In genomic region chr2:228648541-228648940, GRCh38 we compare ENCODE assay signal across 23 cellular contexts.
DNase-seq lines count a peak whose midpoint lies in the region; ATAC-seq, FAIRE-seq and TF ChIP-seq lines count a peak whose summit lies in the region.
"Had no signal": no experiment of that assay in that cellular context is flagged by ENCODE, and none has a peak within 500 bp of the region (broad histone marks: within the 10 kb centered on the region; RNA-seq: fewer than 3 reads in every experiment).

No MANE protein-coding gene starts in this region.

- peak overlapping the region; percentile 66 for H3K9ac ChIP-seq in Karpas-422 (ENCODE audit: low read length)
- H3K9ac ChIP-seq in mesendoderm (ENCODE audit: low read length), result no peak overlapping the region
- H3K9ac ChIP-seq: BLaER1 had no signal

- H3K36me3 ChIP-seq in Karpas-422 (ENCODE audit: insufficient read depth, low read length), result no peaks in the 10 kb centered on the region
- H3K36me3 ChIP-seq in mesendoderm (ENCODE audit: control insufficient read depth, insufficient read depth, low read length), result no peaks in the 10 kb centered on the region
- no peaks in the 10 kb centered on the region for H3K36me3 ChIP-seq in esophagus muscularis mucosa
- H3K36me3 ChIP-seq: BE2C, BLaER1 had no signal

- H3K23ac ChIP-seq in mesendoderm (ENCODE audit: low read length), result no peak overlapping the region

- H2AFZ ChIP-seq in Karpas-422 (ENCODE audit: low read length), result no peak overlapping the region

- no CpG with 5 or more reads among the region's 2 CpGs for WGBS in mesendoderm (ENCODE audit: extremely low coverage, insufficient coverage, low lambda C conversion rate)
- WGBS in esophagus muscularis mucosa, result 95% methylated on average over 2 of the region's 2 CpGs

- no peak overlapping the region for H2AK5ac ChIP-seq in mesendoderm (ENCODE audit: low read length)

- TF ChIP-seq POLR2A in esophagus muscularis mucosa (IDR thresholded peaks at IDR 0.05; ENCODE audit: low read depth), result no peak

- no peak overlapping the region for H2BK15ac ChIP-seq in mesendoderm (replicated peaks; ENCODE audit: low read depth)

- no peak for DNase-seq in D721Med (ENCODE audit: insufficient read length, low spot score)
- DNase-seq in Karpas-422, result peak; percentile 91
- DNase-seq in NCI-H524 treated with DMSO at 0.1 percent for 48 hours (lab: John Stamatoyannopoulos, UW), result peak; percentile 61
- DNase-seq in mesendoderm, result no peak
- no peak for DNase-seq in esophagus muscularis mucosa (ENCODE audit: extremely low spot score)
- DNase-seq: 8988T; ACHN; BE2C; C1 segment of cervical spinal cord; CD4-positive, alpha-beta memory T cell; CD4-positive, CD25-positive, alpha-beta regulatory T cell; CD8-positive, alpha-beta memory T cell; COR-L47; DMS79; DND-41; EL; GDM1 had no signal

- H3K9me3 ChIP-seq in Karpas-422 (ENCODE audit: low read length) (no peaks in the 10 kb centered on the region), esophagus muscularis mucosa (no peaks in the 10 kb centered on the region)
- H3K9me3 ChIP-seq: BLaER1 had no signal

- H3K4me2 ChIP-seq in Karpas-422 (ENCODE audit: low read depth, low read length, poor library complexity, severe bottlenecking), result peak overlapping the region; percentile 70
- H3K4me2 ChIP-seq in mesendoderm (ENCODE audit: low read length), result no peak overlapping the region
- H3K4me2 ChIP-seq: BLaER1 had no signal

- ATAC-seq in HG03025 (IDR thresholded peaks at IDR 0.05; ENCODE audit: low FRiP score, unreplicated experiment), result no peak
- ATAC-seq: GM12878 had no signal

- H3K56ac ChIP-seq in mesendoderm (ENCODE audit: low read length), result no peak overlapping the region

- no peaks in the 10 kb centered on the region for H3K9me2 ChIP-seq in Karpas-422 (replicated peaks; ENCODE audit: insufficient read depth, low read length)

- no peak overlapping the region for H3K4ac ChIP-seq in mesendoderm (ENCODE audit: low read depth, low read length)

- no peak for TF ChIP-seq EP300 in esophagus muscularis mucosa (IDR thresholded peaks at IDR 0.05)

- no peak overlapping the region for H3K18ac ChIP-seq in mesendoderm (ENCODE audit: low read length)

- intact Hi-C loops in esophagus muscularis mucosa (cut with DNase I), result no loop called here

- TF ChIP-seq CTCF in D721Med (IDR thresholded peaks at IDR 0.05; ENCODE audit: insufficient read depth, missing control alignments) (no peak), esophagus muscularis mucosa (IDR thresholded peaks at IDR 0.05) (no peak)

- no peak overlapping the region for H4K5ac ChIP-seq in mesendoderm (ENCODE audit: low read length)

- H4K20me1 ChIP-seq in Karpas-422 (ENCODE audit: insufficient read depth, low read depth, low read length), result no peaks in the 10 kb centered on the region
- H4K20me1 ChIP-seq: BLaER1 had no signal

- no peaks in the 10 kb centered on the region for H3K79me1 ChIP-seq in mesendoderm (ENCODE audit: low read length)

- H3K27ac ChIP-seq in Karpas-422 (ENCODE audit: low read length) (peak overlapping the region; percentile 100), mesendoderm (ENCODE audit: low read depth, low read length) (no peak overlapping the region), esophagus muscularis mucosa (replicated peaks in 1 of 4) (no peak overlapping the region)
- H3K27ac ChIP-seq: BLaER1 had no signal

- H2BK5ac ChIP-seq in mesendoderm (ENCODE audit: low read length), result no peak overlapping the region

- no peaks in the 10 kb centered on the region for H3K79me2 ChIP-seq in Karpas-422 (ENCODE audit: low read length)
- H3K79me2 ChIP-seq in mesendoderm (ENCODE audit: control insufficient read depth, insufficient read depth, low read length), result no peaks in the 10 kb centered on the region

- H3K4me1 ChIP-seq in Karpas-422 (ENCODE audit: low read length) (peaks cover 77% of the 10 kb centered on the region), mesendoderm (ENCODE audit: control insufficient read depth, low read depth, low read length) (no peaks in the 10 kb centered on the region), esophagus muscularis mucosa (no peaks in the 10 kb centered on the region)
- H3K4me1 ChIP-seq: BE2C, BLaER1 had no signal

- H3K27me3 ChIP-seq in Karpas-422 (ENCODE audit: low read length) (no peaks in the 10 kb centered on the region), mesendoderm (ENCODE audit: insufficient read depth, low read length, poor library complexity) (no peaks in the 10 kb centered on the region), esophagus muscularis mucosa (no peaks in the 10 kb centered on the region)
- H3K27me3 ChIP-seq: BE2C, BLaER1 had no signal

- FAIRE-seq in D721Med (lab: Jason Lieb, UNC), result peak; percentile 16
- FAIRE-seq: A204.1, GM12878, GM12892, GM18507 had no signal

- H3K4me3 ChIP-seq in Karpas-422 (ENCODE audit: low read length) (peak overlapping the region; percentile 44), mesendoderm (ENCODE audit: low read length) (no peak overlapping the region), esophagus muscularis mucosa (no peak overlapping the region)
- H3K4me3 ChIP-seq: BLaER1, GM12878 had no signal

- H4K8ac ChIP-seq in mesendoderm (ENCODE audit: low read depth, low read length), result no peak overlapping the region

- no peak overlapping the region for H2BK120ac ChIP-seq in mesendoderm (ENCODE audit: low read depth, low read length)

Comparison
In these comparisons a context has a peak if more than half of its experiments do, and no peak if none do; other contexts are left out.
1. DNase-seq: peak in Karpas-422 (single experiment) and NCI-H524 treated with DMSO at 0.1 percent for 48 hours (single experiment); none in D721Med (single experiment), mesendoderm (single experiment) and esophagus muscularis mucosa (single experiment).